Comparison of ENCODE assay signal across 8 cellular contexts in the genomic region with DNA sequence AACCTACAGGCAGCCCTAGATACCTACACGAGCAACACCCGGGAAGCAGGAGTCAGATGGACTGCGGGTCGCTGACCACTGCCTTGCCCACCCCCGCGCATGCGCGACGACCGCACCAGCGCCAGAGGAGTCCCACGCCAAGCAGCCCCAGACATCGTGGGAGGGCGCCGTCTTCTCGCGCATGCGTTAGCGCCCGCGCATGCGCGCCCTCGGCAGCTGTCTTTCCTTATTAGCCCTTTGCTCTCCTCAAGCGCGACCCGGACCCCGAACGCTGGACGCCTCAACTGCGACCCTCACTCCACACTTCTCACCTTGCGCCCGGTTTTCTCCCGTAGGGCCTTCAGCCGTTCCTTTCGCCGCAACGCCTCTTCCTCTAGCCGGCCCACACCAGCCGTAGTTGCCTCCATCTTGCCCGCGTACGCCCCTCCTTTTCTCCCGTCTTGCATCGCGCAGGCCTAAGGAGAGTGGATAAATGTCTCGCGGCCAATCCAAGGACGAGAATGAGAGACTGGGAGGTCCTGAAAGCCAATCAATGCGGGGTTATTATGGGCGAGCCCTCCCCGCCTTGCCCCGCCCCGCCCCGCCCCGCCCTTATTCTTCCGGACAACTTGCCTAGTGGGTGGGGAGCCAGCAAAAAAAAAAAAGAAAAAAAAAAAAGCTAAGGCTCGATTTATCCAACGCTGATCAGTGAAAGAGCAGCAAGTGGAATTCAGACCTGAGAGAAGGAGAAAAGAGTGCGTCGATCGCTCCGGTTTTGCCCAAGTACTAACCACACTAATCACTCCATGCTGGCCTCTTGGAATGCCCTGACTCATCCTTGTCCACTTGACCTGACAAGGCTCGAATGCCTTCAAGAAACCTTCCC. TPM values are rescaled to one million over a fixed set of nuclear protein-coding genes. Genes with fewer than 3 reads are reported as not detected.
A peak's percentile ranks its signal among the peaks of the same experiment; 100 is the strongest.
DNase-seq lines count a peak whose midpoint lies in the region; ATAC-seq and TF ChIP-seq lines count a peak whose summit lies in the region.

Gene CCDC12, minus strand, starts transcription at position 420 of the 865 bp plus-strand sequence. Its CDS starts 13 bp downstream, at position 407.

- peak within 1 kb of the TSS; percentile 91 for H3K4me3 ChIP-seq in cardiac muscle cell
- H3K4me3 ChIP-seq in parathyroid adenoma (ENCODE audit: low read depth, low read length) = peak within 1 kb of the TSS; percentile 100
- peak within 1 kb of the TSS; percentile 69 to 93 (median 81) for H3K4me3 ChIP-seq in tibial nerve

- TF ChIP-seq CTCF in GM10266 (IDR thresholded peaks at IDR 0.05; ENCODE audit: control insufficient read depth, insufficient read depth, low read depth, missing control alignments) = no peak
- no peak for TF ChIP-seq CTCF in cardiac muscle cell (IDR thresholded peaks at IDR 0.05; ENCODE audit: low read depth, low read length)
- no peak for TF ChIP-seq CTCF in parathyroid adenoma (IDR thresholded peaks at IDR 0.05)
- peak in 1 of 5 experiments; percentile 40 for TF ChIP-seq CTCF in tibial nerve (IDR thresholded peaks at IDR 0.05)

- peak within 1 kb of the TSS; percentile 94 for H2AFZ ChIP-seq in parathyroid adenoma

- peak within 1 kb of the TSS; percentile 93 for H3K4me2 ChIP-seq in parathyroid adenoma (ENCODE audit: low read length)

- H3K36me3 Mint-ChIP-seq in activated naive CD8-positive, alpha-beta T cell treated with anti-CD3 and anti-CD28 coated beads, Interleukin-2, amount 50 U/mL, for 24 hours (ENCODE audit: low read depth) = peaks cover 34% of the 10 kb centered on the region

- ATAC-seq in HG02678 (IDR thresholded peaks at IDR 0.05; ENCODE audit: unreplicated experiment) = peak; percentile 65
- ATAC-seq in activated naive CD8-positive, alpha-beta T cell treated with anti-CD3 and anti-CD28 coated beads, Interleukin-2, amount 50 U/mL, for 24 hours = peak; percentile 78

- peak within 1 kb of the TSS; percentile 100 for H3K27ac Mint-ChIP-seq in activated naive CD8-positive, alpha-beta T cell treated with anti-CD3 and anti-CD28 coated beads, Interleukin-2, amount 50 U/mL, for 24 hours

- H3K36me3 ChIP-seq in cardiac muscle cell (no peaks in the 10 kb centered on the region), parathyroid adenoma (ENCODE audit: control insufficient read depth, insufficient read depth, low read length) (no peaks in the 10 kb centered on the region), tibial nerve (no peaks in the 10 kb centered on the region)

- H3K4me1 Mint-ChIP-seq in activated naive CD8-positive, alpha-beta T cell treated with anti-CD3 and anti-CD28 coated beads, Interleukin-2, amount 50 U/mL, for 24 hours = peaks cover 79% of the 10 kb centered on the region

- H3K4me1 ChIP-seq in cardiac muscle cell (ENCODE audit: low read depth) (peaks cover 10% of the 10 kb centered on the region), parathyroid adenoma (peaks cover 16% of the 10 kb centered on the region), tibial nerve (peaks cover 0 to 77% (median 40%) of the 10 kb centered on the region in 4 donors)

- H3K9me3 Mint-ChIP-seq in activated naive CD8-positive, alpha-beta T cell treated with anti-CD3 and anti-CD28 coated beads, Interleukin-2, amount 50 U/mL, for 24 hours = no peaks in the 10 kb centered on the region

- peaks cover 39% of the 10 kb centered on the region for H3K79me2 ChIP-seq in parathyroid adenoma

- TF ChIP-seq POLR2A in tibial nerve (IDR thresholded peaks at IDR 0.05) = peak; percentile 46 to 74

- H3K9ac ChIP-seq in parathyroid adenoma = peak within 1 kb of the TSS; percentile 86

- DNase-seq in GM10266 (ENCODE audit: extremely low spot score) (peak; percentile 97), NCI-H1417 (lab: John Stamatoyannopoulos, UW) (peak; percentile 85 to 97 (median 89)), SW 1271 (lab: John Stamatoyannopoulos, UW) (peak; percentile 88 to 98), cardiac muscle cell (ENCODE audit: low read depth in 1 of 2, low spot score in 1 of 2) (peak; percentile 98 to 99), tibial nerve (ENCODE audit: low spot score in 2 of 2) (peak; percentile 89 to 98)
- DNase-seq in activated naive CD8-positive, alpha-beta T cell treated with anti-CD3 and anti-CD28 coated beads, Interleukin-2, amount 50 U/mL, for 24 hours = peak; percentile 88

- peaks cover 5% of the 10 kb centered on the region for H3K27me3 Mint-ChIP-seq in activated naive CD8-positive, alpha-beta T cell treated with anti-CD3 and anti-CD28 coated beads, Interleukin-2, amount 50 U/mL, for 24 hours

- WGBS in tibial nerve, 2 donors = 0 to 1% methylated on average over 53 to 64 of the region's 64 CpGs

- TF ChIP-seq EP300 in tibial nerve (IDR thresholded peaks at IDR 0.05) = peak in 1 of 2 donors; percentile 95

- H3K27ac ChIP-seq in cardiac muscle cell (peak within 1 kb of the TSS; percentile 98), parathyroid adenoma (peak within 1 kb of the TSS; percentile 96), tibial nerve (peak within 1 kb of the TSS; percentile 87 to 97 (median 95))

- H3K27me3 ChIP-seq in cardiac muscle cell = no peaks in the 10 kb centered on the region
- no peaks in the 10 kb centered on the region for H3K27me3 ChIP-seq in parathyroid adenoma (ENCODE audit: control insufficient read depth, insufficient read depth, low read length)
- no peaks in the 10 kb centered on the region for H3K27me3 ChIP-seq in tibial nerve

- H3K9me3 ChIP-seq in cardiac muscle cell (ENCODE audit: low read depth) (no peaks in the 10 kb centered on the region), parathyroid adenoma (ENCODE audit: control insufficient read depth, low read length) (no peaks in the 10 kb centered on the region), tibial nerve (no peaks in the 10 kb centered on the region)

- peak within 1 kb of the TSS; percentile 100 for H3K4me3 Mint-ChIP-seq in activated naive CD8-positive, alpha-beta T cell treated with anti-CD3 and anti-CD28 coated beads, Interleukin-2, amount 50 U/mL, for 24 hours

RNA-seq across cellular contexts. Expression of gene CCDC12, which starts in this region (rescaled TPM):
- total RNA-seq in cardiac muscle cell = 43.9 and 53.8 TPM in 2 replicates
- polyA plus RNA-seq in cardiac muscle cell = 73.1 and 78.4 TPM in 2 replicates
- total RNA-seq in tibial nerve = 10 to 100 TPM; 36.9 to 59.4 (median 50.2) TPM

Comparison
In these comparisons a context has a peak if more than half of its experiments do, and no peak if none do; other contexts are left out.
1. Peak in every context shown above with its lines: DNase-seq, ATAC-seq, H3K4me3 ChIP-seq and H3K27ac ChIP-seq.